Comparison of ENCODE assay signal across 9 cellular contexts in genomic region chr17:77323413-77324171, GRCh38.
DNase-seq lines count a peak whose midpoint lies in the region; ATAC-seq lines count a peak whose summit lies in the region.
"Had no signal": no experiment of that assay in that cellular context is flagged by ENCODE, and none has a peak within 500 bp of the region (broad histone marks: within the 10 kb centered on the region; RNA-seq: fewer than 3 reads in every experiment).

No MANE protein-coding gene starts in this region.

- DNase-seq in T-helper 1 cell, result no peak
- peak; percentile 53 for DNase-seq in activated CD4-positive, alpha-beta memory T cell treated with anti-CD3 and anti-CD28 coated beads for 36 hours
- peak; percentile 78 to 84 (median 83) for DNase-seq in right cardiac atrium
- no peak for DNase-seq in stimulated activated effector memory CD8-positive, alpha-beta T cell treated with anti-CD3 and anti-CD28 coated beads, Interleukin-12 subunit alpha, Interleukin-12 subunit beta, amount 100 ng/mL, for 72 hours (ENCODE audit: low spot score in 2 of 2)
- no peak for DNase-seq in retina
- no peak for DNase-seq in islet precursor cell

- H3K9me3 Mint-ChIP-seq in T-helper 1 cell treated with Interleukin-12 subunit alpha and Interleukin-12 subunit beta and Interleukin-4 antibody, amounts not matched to agents 30 μg/mL and 1 μg/mL, for 36 hours, result no peaks in the 10 kb centered on the region
- no peaks in the 10 kb centered on the region for H3K9me3 Mint-ChIP-seq in activated CD4-positive, alpha-beta memory T cell treated with anti-CD3 and anti-CD28 coated beads for 36 hours
- no peaks in the 10 kb centered on the region for H3K9me3 Mint-ChIP-seq in stimulated activated effector memory CD8-positive, alpha-beta T cell treated with anti-CD3 and anti-CD28 coated beads, Interleukin-12 subunit alpha, Interleukin-12 subunit beta, amount 100 ng/mL, for 72 hours

- no peaks in the 10 kb centered on the region for H3K36me3 Mint-ChIP-seq in T-helper 1 cell treated with Interleukin-12 subunit alpha and Interleukin-12 subunit beta and Interleukin-4 antibody, amounts not matched to agents 30 μg/mL and 1 μg/mL, for 36 hours (ENCODE audit: low read depth)
- no peaks in the 10 kb centered on the region for H3K36me3 Mint-ChIP-seq in activated CD4-positive, alpha-beta memory T cell treated with anti-CD3 and anti-CD28 coated beads for 36 hours
- peaks cover 18% of the 10 kb centered on the region for H3K36me3 Mint-ChIP-seq in stimulated activated effector memory CD8-positive, alpha-beta T cell treated with anti-CD3 and anti-CD28 coated beads, Interleukin-12 subunit alpha, Interleukin-12 subunit beta, amount 100 ng/mL, for 72 hours

- POLR2A ChIA-PET in activated CD4-positive, alpha-beta memory T cell treated with anti-CD3 and anti-CD28 coated beads for 36 hours (lab: Charles Lee), result no interaction called here

- H3K9me3 ChIP-seq in right cardiac atrium (ENCODE audit: control insufficient read depth, low read length), result no peaks in the 10 kb centered on the region

- intact Hi-C loops in activated CD4-positive, alpha-beta memory T cell treated with anti-CD3 and anti-CD28 coated beads for 36 hours (cut with micrococcal nuclease), result no loop called here
- intact Hi-C loops in right cardiac atrium (cut with DNase I), result loop anchor here in 1 of 4 donors (10.0 kb wide), 1 partner anchor 101 kb away; no protein-coding TSS in a partner anchor

- H3K4me3 Mint-ChIP-seq in T-helper 1 cell treated with Interleukin-12 subunit alpha and Interleukin-12 subunit beta and Interleukin-4 antibody, amounts not matched to agents 30 μg/mL and 1 μg/mL, for 36 hours, result no peak overlapping the region
- peak overlapping the region; percentile 23 for H3K4me3 Mint-ChIP-seq in activated CD4-positive, alpha-beta memory T cell treated with anti-CD3 and anti-CD28 coated beads for 36 hours
- peak overlapping the region; percentile 51 for H3K4me3 Mint-ChIP-seq in stimulated activated effector memory CD8-positive, alpha-beta T cell treated with anti-CD3 and anti-CD28 coated beads, Interleukin-12 subunit alpha, Interleukin-12 subunit beta, amount 100 ng/mL, for 72 hours

- CTCF ChIA-PET in activated CD4-positive, alpha-beta memory T cell treated with anti-CD3 and anti-CD28 coated beads for 36 hours (lab: Charles Lee), result no interaction called here

- H3K27me3 ChIP-seq in right cardiac atrium (ENCODE audit: control insufficient read depth, insufficient read depth), result no peaks in the 10 kb centered on the region

- peak overlapping the region; percentile 15 for H3K27ac Mint-ChIP-seq in T-helper 1 cell treated with Interleukin-12 subunit alpha and Interleukin-12 subunit beta and Interleukin-4 antibody, amounts not matched to agents 30 μg/mL and 1 μg/mL, for 36 hours
- H3K27ac Mint-ChIP-seq in activated CD4-positive, alpha-beta memory T cell treated with anti-CD3 and anti-CD28 coated beads for 36 hours, result no peak overlapping the region
- peak overlapping the region; percentile 64 for H3K27ac Mint-ChIP-seq in stimulated activated effector memory CD8-positive, alpha-beta T cell treated with anti-CD3 and anti-CD28 coated beads, Interleukin-12 subunit alpha, Interleukin-12 subunit beta, amount 100 ng/mL, for 72 hours

- H3K27me3 Mint-ChIP-seq in T-helper 1 cell treated with Interleukin-12 subunit alpha and Interleukin-12 subunit beta and Interleukin-4 antibody, amounts not matched to agents 30 μg/mL and 1 μg/mL, for 36 hours (ENCODE audit: low read depth), result peaks cover 6% of the 10 kb centered on the region
- no peaks in the 10 kb centered on the region for H3K27me3 Mint-ChIP-seq in activated CD4-positive, alpha-beta memory T cell treated with anti-CD3 and anti-CD28 coated beads for 36 hours

- 51% methylated on average over 36 of the region's 36 CpGs for WGBS in right cardiac atrium

- H3K27ac ChIP-seq in right cardiac atrium (ENCODE audit: low read length), result peak overlapping the region; percentile 65
- H3K27ac ChIP-seq: 22Rv1 had no signal

- peaks cover 39% of the 10 kb centered on the region for H3K4me1 Mint-ChIP-seq in T-helper 1 cell treated with Interleukin-12 subunit alpha and Interleukin-12 subunit beta and Interleukin-4 antibody, amounts not matched to agents 30 μg/mL and 1 μg/mL, for 36 hours (ENCODE audit: low read depth)
- peaks cover 57% of the 10 kb centered on the region for H3K4me1 Mint-ChIP-seq in activated CD4-positive, alpha-beta memory T cell treated with anti-CD3 and anti-CD28 coated beads for 36 hours (ENCODE audit: low read depth)
- H3K4me1 Mint-ChIP-seq in stimulated activated effector memory CD8-positive, alpha-beta T cell treated with anti-CD3 and anti-CD28 coated beads, Interleukin-12 subunit alpha, Interleukin-12 subunit beta, amount 100 ng/mL, for 72 hours, result peaks cover 49% of the 10 kb centered on the region

- peak; percentile 49 to 52 for ATAC-seq in right cardiac atrium
- no peak for ATAC-seq in stimulated activated effector memory CD8-positive, alpha-beta T cell treated with anti-CD3 and anti-CD28 coated beads, Interleukin-12 subunit alpha, Interleukin-12 subunit beta, amount 100 ng/mL, for 72 hours
- ATAC-seq in HG02763 (IDR thresholded peaks at IDR 0.05; ENCODE audit: unreplicated experiment), result no peak

- H3K4me1 ChIP-seq in right cardiac atrium (ENCODE audit: control insufficient read depth, insufficient read depth, low read length), result peaks cover 9% of the 10 kb centered on the region

- H3K4me3 ChIP-seq in right cardiac atrium (ENCODE audit: low read length), result no peak overlapping the region

Comparison
In these comparisons a context has a peak if more than half of its experiments do, and no peak if none do; other contexts are left out.
1. DNase-seq: peak in activated CD4-positive, alpha-beta memory T cell treated with anti-CD3 and anti-CD28 coated beads for 36 hours (single experiment) and right cardiac atrium (3 of 3); none in T-helper 1 cell (0 of 5), stimulated activated effector memory CD8-positive, alpha-beta T cell treated with anti-CD3 and anti-CD28 coated beads, Interleukin-12 subunit alpha, Interleukin-12 subunit beta, amount 100 ng/mL, for 72 hours (0 of 2), retina (single experiment) and islet precursor cell (single experiment).
2. ATAC-seq: peak in right cardiac atrium (2 of 2); none in stimulated activated effector memory CD8-positive, alpha-beta T cell treated with anti-CD3 and anti-CD28 coated beads, Interleukin-12 subunit alpha, Interleukin-12 subunit beta, amount 100 ng/mL, for 72 hours (single experiment) and HG02763 (single experiment).